In genomic region chr2:158546412-158547144, GRCh38 we compare ENCODE assay signal across 1 cellular context.
TF ChIP-seq lines count a peak whose summit lies in the region.

No MANE protein-coding gene starts in this region.

TF ChIP-seq in WTC11, 78 proteins besides CTCF, POLR2A, EP300 and RAD21 (continued from another document):
- TF ChIP-seq, protein P1, sequence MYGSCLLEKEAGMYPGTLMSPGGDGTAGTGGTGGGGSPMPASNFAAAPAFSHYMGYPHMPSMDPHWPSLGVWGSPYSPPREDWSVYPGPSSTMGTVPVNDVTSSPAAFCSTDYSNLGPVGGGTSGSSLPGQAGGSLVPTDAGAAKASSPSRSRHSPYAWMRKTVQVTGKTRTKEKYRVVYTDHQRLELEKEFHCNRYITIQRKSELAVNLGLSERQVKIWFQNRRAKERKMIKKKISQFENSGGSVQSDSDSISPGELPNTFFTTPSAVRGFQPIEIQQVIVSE (CRISPR knock-in tag; IDR thresholded peaks at IDR 0.05; ENCODE audit: borderline replicate concordance): no peak
- TF ChIP-seq NFYB (CRISPR knock-in tag; conservative IDR thresholded peaks at IDR 0.05; ENCODE audit: low read depth): no peak
- TF ChIP-seq RELA (CRISPR knock-in tag; IDR thresholded peaks at IDR 0.05; ENCODE audit: borderline replicate concordance): no peak
- TF ChIP-seq ZNF416 (CRISPR knock-in tag; IDR thresholded peaks at IDR 0.05): no peak
- TF ChIP-seq ZBTB21 (CRISPR knock-in tag; IDR thresholded peaks at IDR 0.05; ENCODE audit: borderline replicate concordance): no peak
- TF ChIP-seq, protein P2, sequence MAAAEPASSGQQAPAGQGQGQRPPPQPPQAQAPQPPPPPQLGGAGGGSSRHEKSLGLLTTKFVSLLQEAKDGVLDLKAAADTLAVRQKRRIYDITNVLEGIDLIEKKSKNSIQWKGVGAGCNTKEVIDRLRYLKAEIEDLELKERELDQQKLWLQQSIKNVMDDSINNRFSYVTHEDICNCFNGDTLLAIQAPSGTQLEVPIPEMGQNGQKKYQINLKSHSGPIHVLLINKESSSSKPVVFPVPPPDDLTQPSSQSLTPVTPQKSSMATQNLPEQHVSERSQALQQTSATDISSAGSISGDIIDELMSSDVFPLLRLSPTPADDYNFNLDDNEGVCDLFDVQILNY (CRISPR knock-in tag; IDR thresholded peaks at IDR 0.05): no peak
- no peak for TF ChIP-seq AFF4 (CRISPR knock-in tag; IDR thresholded peaks at IDR 0.05; ENCODE audit: borderline replicate concordance)
- TF ChIP-seq, protein P3, sequence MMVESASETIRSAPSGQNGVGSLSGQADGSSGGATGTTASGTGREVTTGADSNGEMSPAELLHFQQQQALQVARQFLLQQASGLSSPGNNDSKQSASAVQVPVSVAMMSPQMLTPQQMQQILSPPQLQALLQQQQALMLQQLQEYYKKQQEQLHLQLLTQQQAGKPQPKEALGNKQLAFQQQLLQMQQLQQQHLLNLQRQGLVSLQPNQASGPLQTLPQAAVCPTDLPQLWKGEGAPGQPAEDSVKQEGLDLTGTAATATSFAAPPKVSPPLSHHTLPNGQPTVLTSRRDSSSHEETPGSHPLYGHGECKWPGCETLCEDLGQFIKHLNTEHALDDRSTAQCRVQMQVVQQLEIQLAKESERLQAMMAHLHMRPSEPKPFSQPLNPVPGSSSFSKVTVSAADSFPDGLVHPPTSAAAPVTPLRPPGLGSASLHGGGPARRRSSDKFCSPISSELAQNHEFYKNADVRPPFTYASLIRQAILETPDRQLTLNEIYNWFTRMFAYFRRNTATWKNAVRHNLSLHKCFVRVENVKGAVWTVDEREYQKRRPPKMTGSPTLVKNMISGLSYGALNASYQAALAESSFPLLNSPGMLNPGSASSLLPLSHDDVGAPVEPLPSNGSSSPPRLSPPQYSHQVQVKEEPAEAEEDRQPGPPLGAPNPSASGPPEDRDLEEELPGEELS (CRISPR knock-in tag; IDR thresholded peaks at IDR 0.05): no peak
- TF ChIP-seq, protein P4, sequence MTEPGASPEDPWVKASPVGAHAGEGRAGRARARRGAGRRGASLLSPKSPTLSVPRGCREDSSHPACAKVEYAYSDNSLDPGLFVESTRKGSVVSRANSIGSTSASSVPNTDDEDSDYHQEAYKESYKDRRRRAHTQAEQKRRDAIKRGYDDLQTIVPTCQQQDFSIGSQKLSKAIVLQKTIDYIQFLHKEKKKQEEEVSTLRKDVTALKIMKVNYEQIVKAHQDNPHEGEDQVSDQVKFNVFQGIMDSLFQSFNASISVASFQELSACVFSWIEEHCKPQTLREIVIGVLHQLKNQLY (CRISPR knock-in tag; IDR thresholded peaks at IDR 0.05): no peak
- TF ChIP-seq, protein P5, sequence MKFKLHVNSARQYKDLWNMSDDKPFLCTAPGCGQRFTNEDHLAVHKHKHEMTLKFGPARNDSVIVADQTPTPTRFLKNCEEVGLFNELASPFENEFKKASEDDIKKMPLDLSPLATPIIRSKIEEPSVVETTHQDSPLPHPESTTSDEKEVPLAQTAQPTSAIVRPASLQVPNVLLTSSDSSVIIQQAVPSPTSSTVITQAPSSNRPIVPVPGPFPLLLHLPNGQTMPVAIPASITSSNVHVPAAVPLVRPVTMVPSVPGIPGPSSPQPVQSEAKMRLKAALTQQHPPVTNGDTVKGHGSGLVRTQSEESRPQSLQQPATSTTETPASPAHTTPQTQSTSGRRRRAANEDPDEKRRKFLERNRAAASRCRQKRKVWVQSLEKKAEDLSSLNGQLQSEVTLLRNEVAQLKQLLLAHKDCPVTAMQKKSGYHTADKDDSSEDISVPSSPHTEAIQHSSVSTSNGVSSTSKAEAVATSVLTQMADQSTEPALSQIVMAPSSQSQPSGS (CRISPR knock-in tag; IDR thresholded peaks at IDR 0.05; ENCODE audit: borderline replicate concordance, low read depth): no peak
- TF ChIP-seq HMGXB4 (CRISPR knock-in tag; IDR thresholded peaks at IDR 0.05): no peak
TF ChIP-seq in WTC11: peak in this region for 0.
